Comparison of ENCODE assay signal across 8 cellular contexts in genomic region chr1:153789478-153790148, GRCh38. TPM values are rescaled to one million over a fixed set of nuclear protein-coding genes. Genes with fewer than 3 reads are reported as not detected.
DNase-seq lines count a peak whose midpoint lies in the region; ATAC-seq and TF ChIP-seq lines count a peak whose summit lies in the region.

No MANE protein-coding gene starts in this region.

- H3K9ac ChIP-seq in smooth muscle cell (ENCODE audit: low read depth): peak overlapping the region; percentile 92

- H3K4me3 Mint-ChIP-seq in T-helper 17 cell (no peak overlapping the region), glutamatergic neuron (ENCODE audit: unreplicated experiment) (no peak overlapping the region)

- peak overlapping the region; percentile 88 for H3K4me2 ChIP-seq in smooth muscle cell

- ATAC-seq in T-helper 17 cell (no peak), HG03159 (IDR thresholded peaks at IDR 0.05; ENCODE audit: unreplicated experiment) (no peak)

- H3K9me3 ChIP-seq in T-helper 17 cell (ENCODE audit: control insufficient read depth, low read length, poor library complexity, severe bottlenecking) (no peaks in the 10 kb centered on the region), smooth muscle cell (replicated peaks; ENCODE audit: low read depth) (no peaks in the 10 kb centered on the region)

- no peak for TF ChIP-seq CTCF in GM12865 (IDR thresholded peaks at IDR 0.05; ENCODE audit: insufficient read depth, low read depth, low read length, missing control alignments)
- no peak for TF ChIP-seq CTCF in glutamatergic neuron (IDR thresholded peaks at IDR 0.05; ENCODE audit: partially characterized antibody, unreplicated experiment)
- TF ChIP-seq CTCF in smooth muscle cell (IDR thresholded peaks at IDR 0.05; ENCODE audit: borderline replicate concordance, insufficient read depth, poor library complexity, severe bottlenecking): no peak

- peaks cover 20% of the 10 kb centered on the region for H3K4me1 ChIP-seq in smooth muscle cell (ENCODE audit: low read depth)

- H3F3A ChIP-seq in smooth muscle cell (ENCODE audit: low read depth): peaks cover 9% of the 10 kb centered on the region

- 48% methylated on average over 25 of the region's 25 CpGs for WGBS in smooth muscle cell (ENCODE audit: low lambda C conversion rate)

- no peaks in the 10 kb centered on the region for H4K20me1 ChIP-seq in smooth muscle cell (ENCODE audit: low read depth)

- H3K27me3 Mint-ChIP-seq in T-helper 17 cell: peaks cover 15% of the 10 kb centered on the region
- H3K27me3 Mint-ChIP-seq in glutamatergic neuron (ENCODE audit: unreplicated experiment): peaks cover 4% of the 10 kb centered on the region

- peak overlapping the region; percentile 98 for H3K27ac ChIP-seq in smooth muscle cell (ENCODE audit: low read depth)

- H3K36me3 Mint-ChIP-seq in T-helper 17 cell (ENCODE audit: low read depth) (no peaks in the 10 kb centered on the region), glutamatergic neuron (ENCODE audit: unreplicated experiment) (no peaks in the 10 kb centered on the region)

- no peak overlapping the region for H2AFZ ChIP-seq in smooth muscle cell (ENCODE audit: low read depth)

- peak overlapping the region; percentile 28 for H3K4me3 ChIP-seq in GM12865 (ENCODE audit: low read depth, low read length)
- peak overlapping the region; percentile 46 for H3K4me3 ChIP-seq in smooth muscle cell

- peaks cover 19% of the 10 kb centered on the region for H3K79me2 ChIP-seq in smooth muscle cell (ENCODE audit: low read depth)

- no peaks in the 10 kb centered on the region for H3K36me3 ChIP-seq in smooth muscle cell (ENCODE audit: low read depth)

- H3K27me3 ChIP-seq in smooth muscle cell (ENCODE audit: low read depth): no peaks in the 10 kb centered on the region

- DNase-seq in GM12865 (ENCODE audit: low read depth) (peak; percentile 39), T-helper 17 cell (no peak), glutamatergic neuron (no peak), smooth muscle cell (lab: John Stamatoyannopoulos, UW; ENCODE audit: unreplicated experiment) (no peak), NCI-H446 (lab: John Stamatoyannopoulos, UW) (no peak), NCI-H2227 (lab: John Stamatoyannopoulos, UW; ENCODE audit: unreplicated experiment) (no peak), AG08395 (ENCODE audit: low spot score) (no peak)

- H3K4me1 Mint-ChIP-seq in T-helper 17 cell: peaks cover 14% of the 10 kb centered on the region
- H3K4me1 Mint-ChIP-seq in glutamatergic neuron (ENCODE audit: low read depth, unreplicated experiment): peaks cover 13% of the 10 kb centered on the region

- H3K9me3 Mint-ChIP-seq in glutamatergic neuron (ENCODE audit: unreplicated experiment): peaks cover 12% of the 10 kb centered on the region

- H3K27ac Mint-ChIP-seq in T-helper 17 cell (peak overlapping the region; percentile 91), glutamatergic neuron (ENCODE audit: unreplicated experiment) (peak overlapping the region; percentile 3)

RNA-seq across cellular contexts. Expression of gene SLC27A3, which starts 14.4 kb away (rescaled TPM):
- total RNA-seq in T-helper 17 cell: 10 to 100 TPM in 1 of 2 donors, 1 to 10 TPM in 1; 7.4 to 10.0 TPM
- 10.8 TPM for total RNA-seq in glutamatergic neuron (ENCODE audit: unreplicated experiment)
- 14.8 and 21.3 TPM in 2 replicates for total RNA-seq in smooth muscle cell
- polyA plus RNA-seq in smooth muscle cell: 36.0 and 41.0 TPM in 2 replicates
